Comparison of ENCODE assay signal across 19 cellular contexts in genomic region chrX:82029571-82030218, GRCh38.
DNase-seq lines count a peak whose midpoint lies in the region; ATAC-seq and TF ChIP-seq lines count a peak whose summit lies in the region.
"Had no signal": no experiment of that assay in that cellular context is flagged by ENCODE, and none has a peak within 500 bp of the region (broad histone marks: within the 10 kb centered on the region; RNA-seq: fewer than 3 reads in every experiment).

No MANE protein-coding gene starts in this region.

- H3K36me3 ChIP-seq in Caco-2 (ENCODE audit: control insufficient read depth, insufficient read depth, low read length) (no peaks in the 10 kb centered on the region), liver (ENCODE audit: control insufficient read depth in 4 of 4, insufficient read depth in 3 of 4, low read depth in 1 of 4, low read length in 3 of 4) (no peaks in the 10 kb centered on the region), gastrocnemius medialis (no peaks in the 10 kb centered on the region)
- H3K36me3 ChIP-seq: BE2C, BLaER1 had no signal

- no peak for TF ChIP-seq POLR2A in gastrocnemius medialis (IDR thresholded peaks at IDR 0.05)

- no peaks in the 10 kb centered on the region for H3K4me1 Mint-ChIP-seq in Caco-2 (ENCODE audit: low read depth, unreplicated experiment)
- H3K4me1 Mint-ChIP-seq: CD14-positive monocyte; CD4-positive, alpha-beta memory T cell; CD4-positive, CD25-positive, alpha-beta regulatory T cell; CD8-positive, alpha-beta memory T cell had no signal

- POLR2A ChIA-PET in Caco-2 (lab: Charles Lee), result no interaction called here

- H3K27ac Mint-ChIP-seq in Caco-2 (ENCODE audit: unreplicated experiment), result no peak overlapping the region
- H3K27ac Mint-ChIP-seq: CD14-positive monocyte; CD4-positive, alpha-beta memory T cell; CD4-positive, CD25-positive, alpha-beta regulatory T cell; CD8-positive, alpha-beta memory T cell had no signal

- DNase-seq in Caco-2 (peak; percentile 13 to 30), left lobe of liver (ENCODE audit: low spot score) (no peak), AML-193 (lab: John Stamatoyannopoulos, UW) (no peak), gastrocnemius medialis (no peak)
- DNase-seq in activated CD8-positive, alpha-beta memory T cell treated with anti-CD3 and anti-CD28 coated beads, Interleukin-2, amount 50 U/mL, for 4 hours, result no peak
- DNase-seq: BE2C; C1 segment of cervical spinal cord; Calu3; CD4-positive, alpha-beta memory T cell; CD4-positive, CD25-positive, alpha-beta regulatory T cell; CD8-positive, alpha-beta memory T cell; COR-L47; DMS79 treated with DMSO at 0.1 percent for 48 hours; GF-D8 had no signal

- peak overlapping the region in 1 of 2 donors; percentile 46 for H3K27ac ChIP-seq in liver (ENCODE audit: low read depth in 1 of 2, low read length in 2 of 2)
- no peak overlapping the region for H3K27ac ChIP-seq in gastrocnemius medialis
- H3K27ac ChIP-seq: 22Rv1, A549, BLaER1 had no signal

- H3K9me3 ChIP-seq in Caco-2, result no peaks in the 10 kb centered on the region
- H3K9me3 ChIP-seq in liver (ENCODE audit: control insufficient read depth in 4 of 4, low read length in 3 of 4), result no peaks in the 10 kb centered on the region
- peaks cover 0 to 7% (median 0%) of the 10 kb centered on the region in 3 donors for H3K9me3 ChIP-seq in gastrocnemius medialis
- H3K9me3 ChIP-seq: A549, BE2C had no signal

- no peak overlapping the region for H3K9ac ChIP-seq in liver (ENCODE audit: low read depth in 1 of 2, low read length in 2 of 2)
- H3K9ac ChIP-seq: BLaER1 had no signal

- in situ Hi-C loops in gastrocnemius medialis (cut with MboI; ENCODE audit: low sequenced_read_pairs in 4 of 4), result no loop called here

- H3K27me3 Mint-ChIP-seq in Caco-2 (ENCODE audit: insufficient read depth, unreplicated experiment), result no peaks in the 10 kb centered on the region
- H3K27me3 Mint-ChIP-seq: CD4-positive, alpha-beta memory T cell; CD4-positive, CD25-positive, alpha-beta regulatory T cell; CD8-positive, alpha-beta memory T cell had no signal

- H3K4me3 Mint-ChIP-seq in Caco-2 (ENCODE audit: unreplicated experiment), result no peak overlapping the region
- H3K4me3 Mint-ChIP-seq: CD14-positive monocyte; CD4-positive, alpha-beta memory T cell; CD4-positive, CD25-positive, alpha-beta regulatory T cell; CD8-positive, alpha-beta memory T cell had no signal

- H3K9me3 Mint-ChIP-seq in Caco-2 (ENCODE audit: unreplicated experiment), result no peaks in the 10 kb centered on the region

- no peaks in the 10 kb centered on the region for H3K36me3 Mint-ChIP-seq in Caco-2 (ENCODE audit: insufficient read depth, unreplicated experiment)
- H3K36me3 Mint-ChIP-seq: CD14-positive monocyte; CD4-positive, alpha-beta memory T cell; CD4-positive, CD25-positive, alpha-beta regulatory T cell; CD8-positive, alpha-beta memory T cell had no signal

- no peak for TF ChIP-seq RAD21 in liver (IDR thresholded peaks at IDR 0.05)

- ATAC-seq in left lobe of liver (peak; percentile 70), gastrocnemius medialis (no peak)
- ATAC-seq: A549 had no signal

- H3K4me1 ChIP-seq in Caco-2, result no peaks in the 10 kb centered on the region
- H3K4me1 ChIP-seq in liver (ENCODE audit: control insufficient read depth in 4 of 4, insufficient read depth in 4 of 4, low read length in 3 of 4), result peaks cover 0 to 3% (median 0%) of the 10 kb centered on the region in 4 donors
- no peaks in the 10 kb centered on the region for H3K4me1 ChIP-seq in gastrocnemius medialis
- H3K4me1 ChIP-seq: A549, BE2C, BLaER1 had no signal

- H3K4me3 ChIP-seq in Caco-2 (ENCODE audit: low read depth, low read length) (no peak overlapping the region), liver (ENCODE audit: low read depth in 1 of 3, low read length in 3 of 3) (no peak overlapping the region), gastrocnemius medialis (no peak overlapping the region)
- H3K4me3 ChIP-seq: A549, BLaER1 had no signal

- TF ChIP-seq CTCF in Caco-2 (IDR thresholded peaks at IDR 0.05; ENCODE audit: insufficient read depth in 1 of 2, low read depth in 1 of 2, low read length in 1 of 2, severe bottlenecking in 1 of 2, unreplicated experiment in 1 of 2) (no peak), liver (IDR thresholded peaks at IDR 0.05; ENCODE audit: low read depth, low read length, missing input control) (no peak), gastrocnemius medialis (IDR thresholded peaks at IDR 0.05 in 4 of 5, conservative IDR thresholded peaks at IDR 0.05 in 1 of 5) (no peak)

- no peaks in the 10 kb centered on the region for H3K27me3 ChIP-seq in Caco-2 (replicated peaks; ENCODE audit: control insufficient read depth, insufficient read depth, low read length)
- no peaks in the 10 kb centered on the region for H3K27me3 ChIP-seq in liver (ENCODE audit: control insufficient read depth in 4 of 4, insufficient read depth in 4 of 4, low read length in 3 of 4)
- H3K27me3 ChIP-seq in gastrocnemius medialis, result no peaks in the 10 kb centered on the region
- H3K27me3 ChIP-seq: BE2C had no signal

- no TSS peak for BruUV-seq in Caco-2 (replicated peaks; lab: Mats Ljungman, UMichigan)

- CTCF ChIA-PET in Caco-2 (lab: Charles Lee), result no interaction called here

- intact Hi-C loops in Caco-2 (cut with micrococcal nuclease; ENCODE audit: unreplicated experiment) (no loop called here), gastrocnemius medialis (cut with DNase I; ENCODE audit: low total_unique reads) (no loop called here)

- WGBS in liver, result 28% methylated on average over 10 of the region's 10 CpGs

TF ChIP-seq in liver, 16 proteins besides CTCF, POLR2A, EP300 and RAD21:
- TF ChIP-seq HNF4G (IDR thresholded peaks at IDR 0.05) (no peak), NR2F2 (IDR thresholded peaks at IDR 0.05) (no peak), MAX (IDR thresholded peaks at IDR 0.05) (no peak), GABPA (IDR thresholded peaks at IDR 0.05 in 1 of 2, conservative IDR thresholded peaks at IDR 0.05 in 1 of 2) (no peak), HNF4A (conservative IDR thresholded peaks at IDR 0.05) (peak; percentile 49 to 64), SP1 (IDR thresholded peaks at IDR 0.05) (peak; percentile 41), ATF3 (IDR thresholded peaks at IDR 0.05) (no peak), EGR1 (IDR thresholded peaks at IDR 0.05; ENCODE audit: low read depth in 2 of 2) (no peak), ZBTB33 (IDR thresholded peaks at IDR 0.05) (no peak), FOXA1 (IDR thresholded peaks at IDR 0.05) (no peak), TAF1 (conservative IDR thresholded peaks at IDR 0.05) (no peak)
TF ChIP-seq in liver: peak in this region for 2.

Comparison
In these comparisons a context has a peak if more than half of its experiments do, and no peak if none do; other contexts are left out.
1. DNase-seq: peak in Caco-2 (2 of 2); none in left lobe of liver (single experiment), AML-193 (0 of 2), activated CD8-positive, alpha-beta memory T cell treated with anti-CD3 and anti-CD28 coated beads, Interleukin-2, amount 50 U/mL, for 4 hours (single experiment) and gastrocnemius medialis (0 of 2).